19 cellular contexts compared by ENCODE assay signal in genomic region chr12:42933461-42934081, GRCh38.
"Had no signal": no experiment of that assay in that cellular context is flagged by ENCODE, and none has a peak within 500 bp of the region (broad histone marks: within the 10 kb centered on the region; RNA-seq: fewer than 3 reads in every experiment).

No MANE protein-coding gene starts in this region.

- H3K4me3 ChIP-seq: coronary artery, prostate gland, right atrium auricular region, suprapubic skin, transverse colon had no signal

- H3K27me3 Mint-ChIP-seq: activated CD4-positive, alpha-beta T cell treated with anti-CD3 and anti-CD28 coated beads, Interleukin-2, amount 10 ng/mL, durations not matched to agents 7 days and 5 days; stimulated activated naive CD8-positive, alpha-beta T cell treated with anti-CD3 and anti-CD28 coated beads, Interleukin-15, amount 100 ng/mL, for 72 hours had no signal

- H3K27ac Mint-ChIP-seq: activated CD4-positive, alpha-beta T cell treated with anti-CD3 and anti-CD28 coated beads, Interleukin-2, amount 10 ng/mL, durations not matched to agents 7 days and 5 days; activated CD8-positive, alpha-beta T cell treated with anti-CD3 and anti-CD28 coated beads, Interleukin-2, amount 10 ng/mL, durations not matched to agents 7 days and 5 days; stimulated activated naive CD8-positive, alpha-beta T cell treated with anti-CD3 and anti-CD28 coated beads, Interleukin-15, amount 100 ng/mL, for 72 hours had no signal

- H3K4me1 Mint-ChIP-seq: activated CD4-positive, alpha-beta T cell treated with anti-CD3 and anti-CD28 coated beads, Interleukin-2, amount 10 ng/mL, durations not matched to agents 7 days and 5 days; stimulated activated naive CD8-positive, alpha-beta T cell treated with anti-CD3 and anti-CD28 coated beads, Interleukin-15, amount 100 ng/mL, for 72 hours had no signal

- H3K4me3 Mint-ChIP-seq: activated CD4-positive, alpha-beta T cell treated with anti-CD3 and anti-CD28 coated beads, Interleukin-2, amount 10 ng/mL, durations not matched to agents 7 days and 5 days; activated CD8-positive, alpha-beta T cell treated with anti-CD3 and anti-CD28 coated beads, Interleukin-2, amount 10 ng/mL, durations not matched to agents 7 days and 5 days; stimulated activated naive CD8-positive, alpha-beta T cell treated with anti-CD3 and anti-CD28 coated beads, Interleukin-15, amount 100 ng/mL, for 72 hours had no signal

- H3K27ac ChIP-seq: coronary artery, prostate gland, right atrium auricular region, suprapubic skin, transverse colon had no signal

- H3K27me3 ChIP-seq: right atrium auricular region, suprapubic skin, transverse colon had no signal

- H3K9me3 ChIP-seq: prostate gland, suprapubic skin, transverse colon had no signal

- H3K36me3 ChIP-seq: prostate gland, right atrium auricular region, suprapubic skin, transverse colon had no signal

- ATAC-seq: activated CD4-positive, CD25-positive, alpha-beta regulatory T cell treated with anti-CD3 and anti-CD28 coated beads, Interleukin-2, amount 50 U/mL, for 24 hours; activated CD8-positive, alpha-beta T cell treated with anti-CD3 and anti-CD28 coated beads, Interleukin-2, amount 10 ng/mL, durations not matched to agents 7 days and 5 days; esophagus mucosa; stimulated activated naive CD8-positive, alpha-beta T cell treated with anti-CD3 and anti-CD28 coated beads, Interleukin-15, amount 100 ng/mL, for 72 hours had no signal

- H3K9me3 Mint-ChIP-seq: activated CD4-positive, alpha-beta T cell treated with anti-CD3 and anti-CD28 coated beads, Interleukin-2, amount 10 ng/mL, durations not matched to agents 7 days and 5 days had no signal

- FAIRE-seq: islet of Langerhans had no signal

- DNase-seq: activated CD4-positive, alpha-beta T cell treated with anti-CD3 and anti-CD28 coated beads, Interleukin-2, amount 10 ng/mL, durations not matched to agents 7 days and 5 days; activated CD8-positive, alpha-beta T cell treated with anti-CD3 and anti-CD28 coated beads, Interleukin-2, amount 10 ng/mL, durations not matched to agents 7 days and 5 days; activated effector memory CD4-positive, alpha-beta T cell treated with Interleukin-2 at 50 U/mL for 16 hours; activated naive CD4-positive, alpha-beta T cell treated with anti-CD3 and anti-CD28 coated beads, Interleukin-2, amount 50 U/mL, for 16 hours; activated T-cell treated with anti-CD3 and anti-CD28 coated beads, Interleukin-2, amount 50 U/mL, for 48 hours; aorta; effector CD4-positive, alpha-beta T cell; stimulated activated CD4-positive, alpha-beta T cell treated with anti-CD3 and anti-CD28 coated beads, Interleukin-15, amount 100 ng/mL, for 24 hours; stimulated activated CD4-positive, alpha-beta T cell treated with anti-CD3 and anti-CD28 coated beads, Interleukin-4, amount 100 ng/mL, for 1 hour; stimulated activated naive CD8-positive, alpha-beta T cell treated with anti-CD3 and anti-CD28 coated beads, Interleukin-15, amount 100 ng/mL, for 72 hours; T1000; transverse colon had no signal

- H3K4me1 ChIP-seq: prostate gland, right atrium auricular region, suprapubic skin, transverse colon had no signal
